ENCODE assay signal across 8 cellular contexts in the genomic region with DNA sequence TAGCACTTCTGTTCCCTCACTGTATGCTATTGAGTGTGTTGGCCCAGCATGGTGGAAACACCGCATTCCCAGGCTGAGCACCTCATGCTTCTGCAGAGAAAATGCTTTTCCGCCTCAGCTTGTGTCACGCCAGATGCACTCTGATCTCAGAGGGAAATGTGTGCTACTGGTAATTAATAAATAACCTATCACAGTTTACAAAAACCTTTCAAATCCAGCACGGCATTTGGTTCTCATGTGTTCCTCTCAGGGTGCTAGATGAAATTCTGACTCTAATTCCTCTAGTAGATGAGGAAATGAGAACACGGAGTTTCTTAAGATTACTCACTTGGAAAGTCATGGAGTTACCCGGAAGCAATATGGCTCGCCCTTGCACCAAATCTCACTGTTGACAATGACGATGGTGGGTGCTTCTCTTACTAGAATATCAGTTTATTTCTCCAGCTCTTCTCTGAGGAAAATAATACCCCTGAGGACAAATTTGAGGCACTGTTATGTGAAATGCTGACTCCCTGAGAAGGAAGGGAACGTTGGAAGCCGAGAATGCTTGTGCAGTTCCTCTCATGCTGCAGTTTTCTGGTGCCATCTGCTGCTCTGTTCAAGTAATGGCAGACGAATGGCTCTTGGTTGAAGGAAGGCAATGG.
A peak's percentile ranks its signal among the peaks of the same experiment; 100 is the strongest.
DNase-seq lines count a peak whose midpoint lies in the region; FAIRE-seq and TF ChIP-seq lines count a peak whose summit lies in the region.

No MANE protein-coding gene starts in this region.

- POLR2A ChIA-PET in MCF 10A (lab: Yijun Ruan, JAX): interaction anchor here (0.8 to 3.8 kb wide), 13 partner anchors 15 to 639 kb away, joined by 3 to 31 read pairs (median 4); partner anchors contain the start of gene RNF144B

- intact Hi-C loops in MCF 10A (cut with micrococcal nuclease): loop anchor here (1.0 to 10.0 kb wide), 6 partner anchors 116 to 919 kb away; partner anchors contain the start of genes DEK and RNF144B

- FAIRE-seq in RCC 7860 (lab: Jason Lieb, UNC): peak; percentile 46

- no peaks in the 10 kb centered on the region for H3K27me3 ChIP-seq in skeletal muscle satellite cell (ENCODE audit: control insufficient read depth, insufficient read depth, low read length)

- peak overlapping the region; percentile 63 for H3K4me3 ChIP-seq in skeletal muscle satellite cell (ENCODE audit: low read length)

- H3K4me3 Mint-ChIP-seq in MCF 10A (ENCODE audit: unreplicated experiment) (peak overlapping the region; percentile 56), immature natural killer cell (peak overlapping the region in 1 of 5 donors; percentile 31)

- H3K9me3 ChIP-seq in skeletal muscle satellite cell (replicated peaks; ENCODE audit: low read length): no peaks in the 10 kb centered on the region

- H3K4me1 ChIP-seq in skeletal muscle satellite cell (ENCODE audit: control insufficient read depth, insufficient read depth, low read length): peaks cover 7% of the 10 kb centered on the region

- H3K27ac Mint-ChIP-seq in MCF 10A (ENCODE audit: low read depth, unreplicated experiment) (peak overlapping the region; percentile 43), immature natural killer cell (no peak overlapping the region)

- H3K4me1 Mint-ChIP-seq in MCF 10A (ENCODE audit: insufficient read depth, unreplicated experiment): peaks cover 21% of the 10 kb centered on the region
- H3K4me1 Mint-ChIP-seq in immature natural killer cell: no peaks in the 10 kb centered on the region

- CTCF ChIA-PET in MCF 10A (lab: Yijun Ruan, JAX): interaction anchor here (0.6 to 9.5 kb wide), 47 partner anchors 9 to 1352 kb away, joined by 3 to 270 read pairs (median 4); partner anchors contain the start of gene RNF144B

- H3K9me3 Mint-ChIP-seq in MCF 10A (ENCODE audit: unreplicated experiment) (no peaks in the 10 kb centered on the region), immature natural killer cell (no peaks in the 10 kb centered on the region)

- H3K9ac ChIP-seq in skeletal muscle satellite cell (ENCODE audit: low read depth, low read length): peak overlapping the region; percentile 61

- no TSS peak for BruUV-seq in MCF 10A (replicated peaks; lab: Mats Ljungman, UMichigan)

- peak; percentile 93 for TF ChIP-seq CTCF in MCF 10A (IDR thresholded peaks at IDR 0.05; ENCODE audit: unreplicated experiment)

- no peaks in the 10 kb centered on the region for H3K36me3 ChIP-seq in skeletal muscle satellite cell (ENCODE audit: insufficient read depth, low read length)

- H3K27me3 Mint-ChIP-seq in MCF 10A (ENCODE audit: insufficient read depth, unreplicated experiment) (no peaks in the 10 kb centered on the region), immature natural killer cell (ENCODE audit: low read depth in 3 of 3) (peaks cover 0 to 4% (median 0%) of the 10 kb centered on the region in 3 donors)

- H3K4me2 ChIP-seq in skeletal muscle satellite cell (ENCODE audit: low read length): peak overlapping the region; percentile 80

- H3K36me3 Mint-ChIP-seq in MCF 10A (ENCODE audit: insufficient read depth, unreplicated experiment) (no peaks in the 10 kb centered on the region), immature natural killer cell (no peaks in the 10 kb centered on the region)

- peak; percentile 4 to 43 (median 12) for DNase-seq in stimulated activated naive CD4-positive, alpha-beta T cell (lab: John Stamatoyannopoulos, UW)
- DNase-seq in stimulated activated naive CD4-positive, alpha-beta T cell treated with Interleukin-2 at 50 U/mL for 16 hours (lab: John Stamatoyannopoulos, UW): no peak
- peak; percentile 73 for DNase-seq in H4 (ENCODE audit: low spot score)
- DNase-seq in LoVo (ENCODE audit: low spot score): peak; percentile 76
- peak; percentile 65 for DNase-seq in RCC 7860 (ENCODE audit: low spot score)
- DNase-seq in MCF 10A (ENCODE audit: unreplicated experiment): peak; percentile 87
- DNase-seq in immature natural killer cell: peak; percentile 5 to 28 (median 6)
